ENCODE assay signal across 16 cellular contexts in genomic region chr7:108581655-108582491, GRCh38. TPM values are rescaled to one million over a fixed set of nuclear protein-coding genes. Genes with fewer than 3 reads are reported as not detected.
DNase-seq lines count a peak whose midpoint lies in the region; ATAC-seq, FAIRE-seq and TF ChIP-seq lines count a peak whose summit lies in the region.
"Had no signal": no experiment of that assay in that cellular context is flagged by ENCODE, and none has a peak within 500 bp of the region (broad histone marks: within the 10 kb centered on the region; RNA-seq: fewer than 3 reads in every experiment).

No MANE protein-coding gene starts in this region.

- FAIRE-seq in small intestine (lab: Jason Lieb, UNC), result no peak
- FAIRE-seq: GM12878, GM19239 had no signal

- peaks cover 10% of the 10 kb centered on the region for H3K27me3 Mint-ChIP-seq in activated T-cell treated with anti-CD3 and anti-CD28 coated beads, Interleukin-2, amount 50 U/mL, for 72 hours (ENCODE audit: low read depth)
- no peaks in the 10 kb centered on the region for H3K27me3 Mint-ChIP-seq in activated T-cell treated with anti-CD3 and anti-CD28 coated beads, Interleukin-2, amount 50 U/mL, for 4 hours (ENCODE audit: low read depth)
- peaks cover 6% of the 10 kb centered on the region for H3K27me3 Mint-ChIP-seq in WTC11 (ENCODE audit: low read depth)
- H3K27me3 Mint-ChIP-seq: IgD-negative memory B cell had no signal

- H3K9me3 Mint-ChIP-seq in activated T-cell treated with anti-CD3 and anti-CD28 coated beads, Interleukin-2, amount 50 U/mL, for 72 hours, result peaks cover 2% of the 10 kb centered on the region in 2 donors
- peaks cover 3% of the 10 kb centered on the region for H3K9me3 Mint-ChIP-seq in activated T-cell treated with anti-CD3 and anti-CD28 coated beads, Interleukin-2, amount 50 U/mL, for 4 hours
- peaks cover 17% of the 10 kb centered on the region for H3K9me3 Mint-ChIP-seq in WTC11

- H3K27me3 ChIP-seq in small intestine (ENCODE audit: control insufficient read depth in 2 of 2, insufficient read depth in 2 of 2, low read length in 2 of 2) (no peaks in the 10 kb centered on the region), gastroesophageal sphincter (no peaks in the 10 kb centered on the region), sigmoid colon (no peaks in the 10 kb centered on the region)

- ATAC-seq in activated T-cell treated with anti-CD3 and anti-CD28 coated beads, Interleukin-2, amount 50 U/mL, for 72 hours (replicated peaks in 1 of 2), result no peak
- no peak for ATAC-seq in activated T-cell treated with anti-CD3 and anti-CD28 coated beads, Interleukin-2, amount 50 U/mL, for 4 hours
- ATAC-seq in WTC11 (peak; percentile 97), gastroesophageal sphincter (no peak)
- ATAC-seq: GM12878 had no signal

- CTCF ChIA-PET in WTC11 (lab: Charles Lee), result no interaction called here

- DNase-seq in activated T-cell treated with anti-CD3 and anti-CD28 coated beads, Interleukin-2, amount 50 U/mL, for 72 hours, result no peak
- DNase-seq in activated T-cell treated with anti-CD3 and anti-CD28 coated beads, Interleukin-2, amount 50 U/mL, for 4 hours, result no peak
- no peak for DNase-seq in WTC11 (ENCODE audit: low spot score)
- peak; percentile 8 for DNase-seq in iris pigment epithelial cell (ENCODE audit: low read depth)
- peak; percentile 29 for DNase-seq in small intestine
- no peak for DNase-seq in AML-193 (lab: John Stamatoyannopoulos, UW)
- DNase-seq in sigmoid colon, result no peak
- DNase-seq: 8988T, activated T-cell treated with anti-CD3 and anti-CD28 coated beads for 4 hours, amygdala, hypothalamus, NCI-H774 had no signal

- H3K9me3 ChIP-seq in small intestine (ENCODE audit: control insufficient read depth, low read depth) (no peaks in the 10 kb centered on the region), gastroesophageal sphincter (no peaks in the 10 kb centered on the region), sigmoid colon (no peaks in the 10 kb centered on the region)

- TF ChIP-seq EP300 in gastroesophageal sphincter (IDR thresholded peaks at IDR 0.05) (no peak), sigmoid colon (IDR thresholded peaks at IDR 0.05) (no peak)

- H3K4me1 Mint-ChIP-seq in activated T-cell treated with anti-CD3 and anti-CD28 coated beads, Interleukin-2, amount 50 U/mL, for 72 hours (ENCODE audit: low read depth), result peaks cover 4% of the 10 kb centered on the region
- no peaks in the 10 kb centered on the region for H3K4me1 Mint-ChIP-seq in activated T-cell treated with anti-CD3 and anti-CD28 coated beads, Interleukin-2, amount 50 U/mL, for 4 hours (ENCODE audit: low read depth)
- peaks cover 24% of the 10 kb centered on the region for H3K4me1 Mint-ChIP-seq in WTC11

- H3K4me3 ChIP-seq in small intestine (ENCODE audit: low read depth in 1 of 2, low read length in 2 of 2) (no peak overlapping the region), gastroesophageal sphincter (no peak overlapping the region), sigmoid colon (no peak overlapping the region)
- H3K4me3 ChIP-seq: GM12878 had no signal

- peaks cover 8 to 10% of the 10 kb centered on the region in 2 donors for H3K36me3 Mint-ChIP-seq in activated T-cell treated with anti-CD3 and anti-CD28 coated beads, Interleukin-2, amount 50 U/mL, for 72 hours (ENCODE audit: insufficient read depth in 2 of 2)
- H3K36me3 Mint-ChIP-seq in activated T-cell treated with anti-CD3 and anti-CD28 coated beads, Interleukin-2, amount 50 U/mL, for 4 hours (ENCODE audit: insufficient read depth), result peaks cover 12% of the 10 kb centered on the region
- H3K36me3 Mint-ChIP-seq in WTC11, result peaks cover 25% of the 10 kb centered on the region

- TF ChIP-seq CTCF in WTC11 (IDR thresholded peaks at IDR 0.05) (no peak), gastroesophageal sphincter (IDR thresholded peaks at IDR 0.05) (no peak), sigmoid colon (IDR thresholded peaks at IDR 0.05) (no peak)

- 51 to 60% (median 58%) methylated on average over 4 of the region's 4 CpGs for WGBS in small intestine, 3 donors
- WGBS in gastroesophageal sphincter (ENCODE audit: low coverage in 1 of 2), 2 donors, result 41 to 59% methylated on average over 3 to 4 of the region's 4 CpGs
- WGBS in sigmoid colon, 2 donors, result 69 to 76% methylated on average over 4 of the region's 4 CpGs

- H3K27ac ChIP-seq in small intestine (ENCODE audit: low read depth in 1 of 2, low read length in 1 of 2) (no peak overlapping the region), gastroesophageal sphincter (no peak overlapping the region), sigmoid colon (no peak overlapping the region)

- intact Hi-C loops in sigmoid colon (cut with DNase I), result no loop called here

- TF ChIP-seq POLR2A in gastroesophageal sphincter (IDR thresholded peaks at IDR 0.05) (no peak), sigmoid colon (IDR thresholded peaks at IDR 0.05) (no peak)

- H3K4me1 ChIP-seq in small intestine (ENCODE audit: control insufficient read depth in 2 of 2, insufficient read depth in 1 of 2, low read depth in 1 of 2, low read length in 1 of 2) (no peaks in the 10 kb centered on the region), gastroesophageal sphincter (no peaks in the 10 kb centered on the region), sigmoid colon (peaks cover 0 to 6% (median 2%) of the 10 kb centered on the region in 4 donors)

- H3K4me3 Mint-ChIP-seq in activated T-cell treated with anti-CD3 and anti-CD28 coated beads, Interleukin-2, amount 50 U/mL, for 72 hours, result no peak overlapping the region
- no peak overlapping the region for H3K4me3 Mint-ChIP-seq in activated T-cell treated with anti-CD3 and anti-CD28 coated beads, Interleukin-2, amount 50 U/mL, for 4 hours
- H3K4me3 Mint-ChIP-seq in WTC11, result 0 out of 2 replicates have a peak overlapping the region, but pooled peaks have one; percentile 20
- H3K4me3 Mint-ChIP-seq: IgD-negative memory B cell had no signal

- peaks cover 2 to 4% of the 10 kb centered on the region in 2 donors for H3K36me3 ChIP-seq in small intestine (ENCODE audit: control insufficient read depth in 2 of 2, insufficient read depth in 2 of 2, low read length in 2 of 2)
- peaks cover 0 to 16% of the 10 kb centered on the region in 2 donors for H3K36me3 ChIP-seq in gastroesophageal sphincter
- H3K36me3 ChIP-seq in sigmoid colon, result peaks cover 0 to 12% (median 7%) of the 10 kb centered on the region in 4 donors

- H3K27ac Mint-ChIP-seq in activated T-cell treated with anti-CD3 and anti-CD28 coated beads, Interleukin-2, amount 50 U/mL, for 72 hours, result peak overlapping the region; percentile 51
- peak overlapping the region; percentile 92 for H3K27ac Mint-ChIP-seq in WTC11

- POLR2A ChIA-PET in WTC11 (lab: Charles Lee), result no interaction called here

TF ChIP-seq in WTC11, 78 proteins besides CTCF, POLR2A, EP300 and RAD21:
- TF ChIP-seq KAT7 (CRISPR knock-in tag; IDR thresholded peaks at IDR 0.05; ENCODE audit: borderline replicate concordance) (no peak), TEAD1 (CRISPR knock-in tag; IDR thresholded peaks at IDR 0.05) (peak; percentile 14; the same call in 1 of the 2 replicates)

RNA-seq across cellular contexts. Expression of gene DNAJB9, which starts 12.2 kb away (rescaled TPM):
- 10 to 100 TPM; 23.2 to 42.1 TPM for total RNA-seq in activated T-cell treated with anti-CD3 and anti-CD28 coated beads, Interleukin-2, amount 50 U/mL, for 72 hours
- 10 to 100 TPM; 10.2 to 14.6 (median 13.2) TPM for total RNA-seq in activated T-cell treated with anti-CD3 and anti-CD28 coated beads, Interleukin-2, amount 50 U/mL, for 4 hours
- total RNA-seq in WTC11 (2021), result 6.6 to 8.2 TPM (median 7.1 TPM) in 3 replicates
- polyA plus RNA-seq in small intestine, result 10 to 100 TPM in 2 of 3 donors, 1 to 10 TPM in 1; 3.4 to 13.2 (median 11.2) TPM
- 10 to 100 TPM; 17.4 to 31.2 (median 24.4) TPM for total RNA-seq in gastroesophageal sphincter
- total RNA-seq in sigmoid colon, result 10 to 100 TPM; 17.2 to 44.3 (median 33.4) TPM
- polyA plus RNA-seq in sigmoid colon, result 1 to 10 TPM; 7.8 to 9.6 (median 7.9) TPM

RNA-seq across cellular contexts. Expression of gene THAP5, which starts 12.4 kb away (rescaled TPM):
- total RNA-seq in activated T-cell treated with anti-CD3 and anti-CD28 coated beads, Interleukin-2, amount 50 U/mL, for 72 hours, result 10 to 100 TPM; 29.2 to 31.1 TPM
- 10 to 100 TPM; 29.0 to 35.4 (median 31.7) TPM for total RNA-seq in activated T-cell treated with anti-CD3 and anti-CD28 coated beads, Interleukin-2, amount 50 U/mL, for 4 hours
- 15.5 to 19.5 TPM (median 17.9 TPM) in 3 replicates for total RNA-seq in WTC11 (2021)
- 10 to 100 TPM in 2 of 3 donors, 1 to 10 TPM in 1; 8.4 to 10.3 (median 10.1) TPM for polyA plus RNA-seq in small intestine
- total RNA-seq in gastroesophageal sphincter, result 10 to 100 TPM; 30.8 to 41.7 (median 36.2) TPM
- total RNA-seq in sigmoid colon, result 10 to 100 TPM; 28.5 to 37.1 (median 31.5) TPM
- 10 to 100 TPM in 1 of 3 donors, 1 to 10 TPM in 2; 9.6 to 12.7 (median 9.7) TPM for polyA plus RNA-seq in sigmoid colon

RNA-seq across cellular contexts. Expression of gene PNPLA8, which starts 55.9 kb away (rescaled TPM):
- 10 to 100 TPM; 23.1 to 29.9 TPM for total RNA-seq in activated T-cell treated with anti-CD3 and anti-CD28 coated beads, Interleukin-2, amount 50 U/mL, for 72 hours
- 1 to 10 TPM; 6.9 to 8.6 (median 8.3) TPM for total RNA-seq in activated T-cell treated with anti-CD3 and anti-CD28 coated beads, Interleukin-2, amount 50 U/mL, for 4 hours
- total RNA-seq in WTC11 (2021) (11.1 to 12.4 TPM (median 11.4 TPM) in 3 replicates), gastroesophageal sphincter (10 to 100 TPM; 28.3 to 52.1 (median 44.9) TPM), sigmoid colon (10 to 100 TPM; 26.3 to 42.9 (median 35.5) TPM)
- polyA plus RNA-seq in small intestine (10 to 100 TPM in 1 of 3 donors, 1 to 10 TPM in 2; 8.3 to 12.2 (median 8.6) TPM), sigmoid colon (10 to 100 TPM; 12.0 to 19.4 (median 15.0) TPM)

Comparison
In these comparisons a context has a peak if more than half of its experiments do, and no peak if none do; other contexts are left out.
1. DNase-seq: peak in iris pigment epithelial cell (single experiment) and small intestine (single experiment); none in activated T-cell treated with anti-CD3 and anti-CD28 coated beads, Interleukin-2, amount 50 U/mL, for 72 hours (0 of 2), activated T-cell treated with anti-CD3 and anti-CD28 coated beads, Interleukin-2, amount 50 U/mL, for 4 hours (single experiment), WTC11 (single experiment), AML-193 (0 of 2) and sigmoid colon (single experiment).